ENCODE assay signal across 27 cellular contexts in the genomic region with DNA sequence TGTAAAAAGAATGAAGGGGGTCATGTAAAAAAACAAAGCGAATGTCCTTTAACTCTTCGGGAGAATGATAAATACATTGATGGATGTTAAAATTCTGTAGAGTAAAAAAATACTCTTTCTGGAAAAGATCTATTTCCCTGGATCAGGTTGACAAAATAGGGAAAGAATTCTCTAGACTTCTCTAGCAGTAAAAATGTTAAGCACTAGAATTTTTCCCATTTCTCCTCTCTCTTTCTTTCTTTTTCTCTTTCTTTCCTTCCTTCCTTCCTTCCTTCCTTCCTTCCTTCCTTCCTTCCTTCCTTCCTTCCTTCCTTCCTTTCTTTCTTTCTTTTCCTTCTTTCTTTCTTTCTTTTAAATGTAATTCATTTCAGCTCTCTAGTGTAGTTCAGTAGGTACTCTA.
"Had no signal": no experiment of that assay in that cellular context is flagged by ENCODE, and none has a peak within 500 bp of the region (broad histone marks: within the 10 kb centered on the region; RNA-seq: fewer than 3 reads in every experiment).

No MANE protein-coding gene starts in this region.

- H3K4me3 ChIP-seq: stomach, suprapubic skin, testis, thoracic aorta, thyroid gland, tibial artery, tibial nerve, transverse colon, upper lobe of left lung, upper lobe of right lung, uterus, vagina had no signal

- ATAC-seq: stimulated activated effector memory CD8-positive, alpha-beta T cell treated with anti-CD3 and anti-CD28 coated beads, Interleukin-12 subunit alpha, Interleukin-12 subunit beta, amount 100 ng/mL, for 72 hours; stimulated activated memory B cell treated with anti-CD40 and anti-IgM and Interleukin-4, amounts not matched to agents 10 μg/mL and 1 μg/mL and 100 μg/mL, for 72 hours; stimulated activated naive B cell treated with anti-CD40 and anti-IgM and Interleukin-4, amounts not matched to agents 10 μg/mL and 1 μg/mL and 100 μg/mL, for 72 hours; stimulated activated naive CD8-positive, alpha-beta T cell treated with anti-CD3 and anti-CD28 coated beads, Interleukin-15, amount 100 ng/mL, for 72 hours; stimulated activated naive CD8-positive, alpha-beta T cell treated with anti-CD3 and anti-CD28 coated beads, Interleukin-15, Interleukin-2, amounts not matched to agents 100 U/mL and 50 U/mL, for 24 hours; upper lobe of right lung had no signal

- FAIRE-seq: urothelium cell line had no signal

- DNase-seq: stimulated activated CD4-positive, alpha-beta T cell treated with anti-CD3 and anti-CD28 coated beads, Interleukin-2, amount 100 ng/mL, for 48 hours; stimulated activated CD4-positive, alpha-beta T cell treated with anti-CD3 and anti-CD28 coated beads, Interleukin-4, amount 100 ng/mL, for 1 hour; stimulated activated CD4-positive, alpha-beta T cell treated with anti-CD3 and anti-CD28 coated beads, Interleukin-4, amount 100 ng/mL, for 24 hours; stimulated activated CD4-positive, alpha-beta T cell treated with anti-CD3 and anti-CD28 coated beads, Interleukin-4, amount 100 ng/mL, for 4 hours; stimulated activated CD8-positive, alpha-beta memory T cell treated with anti-CD3 and anti-CD28 coated beads, Interleukin-4, amount 100 ng/mL, for 48 hours; stimulated activated naive B cell treated with anti-CD40 and anti-IgM and Interleukin-4, amounts not matched to agents 10 μg/mL and 1 μg/mL and 100 μg/mL, for 72 hours; stimulated activated naive CD4-positive, alpha-beta T cell; stimulated activated naive CD4-positive, alpha-beta T cell treated with Interleukin-2 at 50 U/mL for 16 hours; stimulated activated naive CD8-positive, alpha-beta T cell treated with anti-CD3 and anti-CD28 coated beads, Interleukin-15, amount 100 ng/mL, for 72 hours; stimulated activated naive CD8-positive, alpha-beta T cell treated with anti-CD3 and anti-CD28 coated beads, Interleukin-15, Interleukin-2, amounts not matched to agents 100 U/mL and 50 U/mL, for 24 hours; stomach; substantia nigra; testis; thyroid gland; tibial artery; transverse colon; trophoblast cell; upper lobe of left lung; upper lobe of right lung; uterus had no signal

- H3K27ac ChIP-seq: stomach, suprapubic skin, testis, thoracic aorta, thyroid gland, tibial artery, tibial nerve, transverse colon, upper lobe of left lung, upper lobe of right lung, uterus, vagina had no signal

- H3K9me3 ChIP-seq: suprapubic skin, testis, thoracic aorta, thyroid gland, tibial artery, tibial nerve, transverse colon, upper lobe of left lung, upper lobe of right lung, uterus, vagina had no signal

- H3K4me1 ChIP-seq: stomach, suprapubic skin, testis, thyroid gland, tibial artery, tibial nerve, transverse colon, upper lobe of left lung, upper lobe of right lung, uterus, vagina had no signal

- H3K27me3 ChIP-seq: stomach, suprapubic skin, testis, thyroid gland, tibial artery, tibial nerve, transverse colon, upper lobe of left lung, upper lobe of right lung, uterus, vagina had no signal

- H3K36me3 ChIP-seq: stomach, suprapubic skin, thoracic aorta, thyroid gland, tibial artery, tibial nerve, transverse colon, upper lobe of left lung, upper lobe of right lung, uterus, vagina had no signal
